In the genomic region with DNA sequence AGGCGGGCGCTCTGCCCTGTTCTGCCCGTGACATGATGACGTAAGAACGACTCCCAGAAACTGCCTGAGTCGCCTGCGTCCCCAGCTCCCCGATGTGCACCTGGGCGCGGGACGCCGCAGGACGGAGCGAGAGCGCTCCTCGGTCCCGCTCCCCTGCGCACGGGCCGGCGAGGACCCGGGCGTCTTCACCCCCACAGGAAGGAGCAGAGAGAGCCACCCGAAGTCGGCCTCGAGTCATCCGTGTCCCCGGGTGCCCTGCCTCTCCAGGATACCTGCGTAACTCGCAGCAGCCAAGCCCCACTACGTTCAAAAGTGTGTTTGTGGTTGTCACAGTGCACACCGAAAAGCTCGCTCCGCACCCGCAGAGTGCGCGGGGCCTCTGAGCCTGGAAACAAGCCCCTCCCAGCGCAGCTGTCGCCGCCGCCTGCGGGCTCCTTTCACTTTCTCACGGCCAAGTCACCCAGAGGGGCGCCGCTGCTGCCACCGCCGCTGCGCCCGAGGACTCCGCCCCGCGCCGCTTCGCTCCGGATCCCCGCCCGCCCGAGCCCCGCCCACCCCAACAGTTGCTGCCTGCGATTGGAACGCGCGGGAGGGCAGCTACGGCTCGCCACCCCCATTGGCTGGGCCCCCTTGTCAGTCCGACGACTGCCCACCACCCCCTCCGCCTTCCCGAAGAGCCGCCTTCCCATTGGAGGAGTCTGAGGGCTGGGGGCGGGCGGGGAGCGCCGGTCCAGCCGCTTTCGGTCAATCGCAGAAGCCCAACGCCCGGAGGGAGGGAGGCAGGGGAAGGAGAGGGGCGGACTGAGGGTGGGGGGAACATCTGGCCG, we compare ENCODE assay signal across 1 cellular context.
TF ChIP-seq lines count a peak whose summit lies in the region.

No MANE protein-coding gene starts in this region.

TF ChIP-seq in HepG2, 621 proteins besides CTCF, POLR2A, EP300 and RAD21 (continued from another document and continues in another):
- TF ChIP-seq ZNF281 (CRISPR knock-in tag; IDR thresholded peaks at IDR 0.05; ENCODE audit: borderline replicate concordance) (peak; percentile 19; the same call in 1 of the 2 replicates), ZNF773 (CRISPR knock-in tag; IDR thresholded peaks at IDR 0.05; ENCODE audit: borderline replicate concordance) (no peak), KLF12 (CRISPR knock-in tag; IDR thresholded peaks at IDR 0.05; ENCODE audit: borderline replicate concordance) (no peak), MED1 (CRISPR knock-in tag; IDR thresholded peaks at IDR 0.05) (peak; percentile 51; the same call in 1 of the 2 replicates), EHMT2 (IDR thresholded peaks at IDR 0.05; ENCODE audit: borderline replicate concordance, low read depth, low read length) (no peak), ZNF607 (CRISPR knock-in tag; IDR thresholded peaks at IDR 0.05; ENCODE audit: borderline replicate concordance) (no peak), AFF4 (CRISPR knock-in tag; IDR thresholded peaks at IDR 0.05) (no peak), KMT2B (CRISPR knock-in tag; IDR thresholded peaks at IDR 0.05) (no peak; the same call in 1 of the 2 replicates), RNF2 (conservative IDR thresholded peaks at IDR 0.05; ENCODE audit: low read depth) (0 out of 2 replicates have a peak, but pooled peaks have one; percentile 52), U2AF1 (optimal IDR thresholded peaks at IDR 0.05; ENCODE audit: low read depth, low read length) (no peak), TOPORS (CRISPR knock-in tag; IDR thresholded peaks at IDR 0.05) (no peak), GLI4 (CRISPR knock-in tag; IDR thresholded peaks at IDR 0.05; ENCODE audit: borderline replicate concordance) (peak; percentile 31; the same call in 1 of the 2 replicates), SNAPC2 (CRISPR knock-in tag; IDR thresholded peaks at IDR 0.05) (peak; percentile 40; the same call in 1 of the 2 replicates), ZNF547 (CRISPR knock-in tag; IDR thresholded peaks at IDR 0.05) (peak; percentile 62; the same call in 1 of the 2 replicates), RXRB (CRISPR knock-in tag; IDR thresholded peaks at IDR 0.05; ENCODE audit: borderline replicate concordance) (no peak), ZNF713 (CRISPR knock-in tag; IDR thresholded peaks at IDR 0.05) (no peak), RAD51 (IDR thresholded peaks at IDR 0.05; ENCODE audit: borderline replicate concordance) (no peak), SKI (IDR thresholded peaks at IDR 0.05; ENCODE audit: partially characterized antibody) (peak; percentile 23), ZNF230 (CRISPR knock-in tag; IDR thresholded peaks at IDR 0.05) (0 out of 2 replicates have a peak, but pooled peaks have one; percentile 67), FOXJ3 (CRISPR knock-in tag; IDR thresholded peaks at IDR 0.05; ENCODE audit: borderline replicate concordance) (no peak; the same call in 1 of the 2 replicates), MIXL1 (CRISPR knock-in tag; IDR thresholded peaks at IDR 0.05) (no peak), ZSCAN12 (CRISPR knock-in tag; IDR thresholded peaks at IDR 0.05) (no peak), ZNF180 (CRISPR knock-in tag; IDR thresholded peaks at IDR 0.05; ENCODE audit: borderline replicate concordance, low read depth) (no peak), ZNF12 (CRISPR knock-in tag; IDR thresholded peaks at IDR 0.05) (no peak), ZFAT (CRISPR knock-in tag; conservative IDR thresholded peaks at IDR 0.05) (no peak), FOXA1 (IDR thresholded peaks at IDR 0.05) (no peak), FOXA1 (CRISPR knock-in tag; IDR thresholded peaks at IDR 0.05) (no peak), XBP1 (CRISPR knock-in tag; IDR thresholded peaks at IDR 0.05) (no peak), ZNF446 (CRISPR knock-in tag; IDR thresholded peaks at IDR 0.05) (peak; percentile 4; the same call in 1 of the 2 replicates), ZNF720 (CRISPR knock-in tag; IDR thresholded peaks at IDR 0.05) (no peak), KLF6 (CRISPR knock-in tag; IDR thresholded peaks at IDR 0.05) (no peak), PRPF4 (IDR thresholded peaks at IDR 0.05; ENCODE audit: low read depth, low read length, poor library complexity, severe bottlenecking) (no peak), GATA4 (IDR thresholded peaks at IDR 0.05; ENCODE audit: borderline replicate concordance, low read depth) (0 out of 2 replicates have a peak, but pooled peaks have one; percentile 16), ZFP90 (CRISPR knock-in tag; IDR thresholded peaks at IDR 0.05; ENCODE audit: borderline replicate concordance) (no peak), KLF16 (CRISPR knock-in tag; IDR thresholded peaks at IDR 0.05) (no peak; a peak in 1 of 4 replicates), POLR2AphosphoS5 (IDR thresholded peaks at IDR 0.05; ENCODE audit: low read depth, low read length) (peak; percentile 63; the same call in 1 of the 2 replicates), ZSCAN22 (CRISPR knock-in tag; IDR thresholded peaks at IDR 0.05) (no peak), ZNF674 (CRISPR knock-in tag; IDR thresholded peaks at IDR 0.05; ENCODE audit: low read depth) (no peak), KAT2B (IDR thresholded peaks at IDR 0.05; ENCODE audit: borderline replicate concordance, low read depth, low read length) (no peak), MBD4 (IDR thresholded peaks at IDR 0.05; ENCODE audit: borderline replicate concordance, low read length) (no peak), WIZ (CRISPR knock-in tag; IDR thresholded peaks at IDR 0.05) (no peak), ZNF766 (CRISPR knock-in tag; IDR thresholded peaks at IDR 0.05; ENCODE audit: borderline replicate concordance) (no peak), ZNF780A (CRISPR knock-in tag; IDR thresholded peaks at IDR 0.05) (no peak), ZSCAN21 (CRISPR knock-in tag; IDR thresholded peaks at IDR 0.05; ENCODE audit: borderline replicate concordance) (0 out of 2 replicates have a peak, but pooled peaks have one; percentile 23), NR1H2 (CRISPR knock-in tag; IDR thresholded peaks at IDR 0.05; ENCODE audit: borderline replicate concordance, low read depth) (no peak), HIVEP1 (CRISPR knock-in tag; IDR thresholded peaks at IDR 0.05) (no peak), RFX5 (IDR thresholded peaks at IDR 0.05; ENCODE audit: low read depth, low read length) (no peak), ZNF629 (CRISPR knock-in tag; conservative IDR thresholded peaks at IDR 0.05) (no peak)
- TF ChIP-seq, protein P1, sequence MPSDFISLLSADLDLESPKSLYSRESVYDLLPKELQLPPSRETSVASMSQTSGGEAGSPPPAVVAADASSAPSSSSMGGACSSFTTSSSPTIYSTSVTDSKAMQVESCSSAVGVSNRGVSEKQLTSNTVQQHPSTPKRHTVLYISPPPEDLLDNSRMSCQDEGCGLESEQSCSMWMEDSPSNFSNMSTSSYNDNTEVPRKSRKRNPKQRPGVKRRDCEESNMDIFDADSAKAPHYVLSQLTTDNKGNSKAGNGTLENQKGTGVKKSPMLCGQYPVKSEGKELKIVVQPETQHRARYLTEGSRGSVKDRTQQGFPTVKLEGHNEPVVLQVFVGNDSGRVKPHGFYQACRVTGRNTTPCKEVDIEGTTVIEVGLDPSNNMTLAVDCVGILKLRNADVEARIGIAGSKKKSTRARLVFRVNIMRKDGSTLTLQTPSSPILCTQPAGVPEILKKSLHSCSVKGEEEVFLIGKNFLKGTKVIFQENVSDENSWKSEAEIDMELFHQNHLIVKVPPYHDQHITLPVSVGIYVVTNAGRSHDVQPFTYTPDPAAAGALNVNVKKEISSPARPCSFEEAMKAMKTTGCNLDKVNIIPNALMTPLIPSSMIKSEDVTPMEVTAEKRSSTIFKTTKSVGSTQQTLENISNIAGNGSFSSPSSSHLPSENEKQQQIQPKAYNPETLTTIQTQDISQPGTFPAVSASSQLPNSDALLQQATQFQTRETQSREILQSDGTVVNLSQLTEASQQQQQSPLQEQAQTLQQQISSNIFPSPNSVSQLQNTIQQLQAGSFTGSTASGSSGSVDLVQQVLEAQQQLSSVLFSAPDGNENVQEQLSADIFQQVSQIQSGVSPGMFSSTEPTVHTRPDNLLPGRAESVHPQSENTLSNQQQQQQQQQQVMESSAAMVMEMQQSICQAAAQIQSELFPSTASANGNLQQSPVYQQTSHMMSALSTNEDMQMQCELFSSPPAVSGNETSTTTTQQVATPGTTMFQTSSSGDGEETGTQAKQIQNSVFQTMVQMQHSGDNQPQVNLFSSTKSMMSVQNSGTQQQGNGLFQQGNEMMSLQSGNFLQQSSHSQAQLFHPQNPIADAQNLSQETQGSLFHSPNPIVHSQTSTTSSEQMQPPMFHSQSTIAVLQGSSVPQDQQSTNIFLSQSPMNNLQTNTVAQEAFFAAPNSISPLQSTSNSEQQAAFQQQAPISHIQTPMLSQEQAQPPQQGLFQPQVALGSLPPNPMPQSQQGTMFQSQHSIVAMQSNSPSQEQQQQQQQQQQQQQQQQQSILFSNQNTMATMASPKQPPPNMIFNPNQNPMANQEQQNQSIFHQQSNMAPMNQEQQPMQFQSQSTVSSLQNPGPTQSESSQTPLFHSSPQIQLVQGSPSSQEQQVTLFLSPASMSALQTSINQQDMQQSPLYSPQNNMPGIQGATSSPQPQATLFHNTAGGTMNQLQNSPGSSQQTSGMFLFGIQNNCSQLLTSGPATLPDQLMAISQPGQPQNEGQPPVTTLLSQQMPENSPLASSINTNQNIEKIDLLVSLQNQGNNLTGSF (CRISPR knock-in tag; IDR thresholded peaks at IDR 0.05), result peak; percentile 54; the same call in 1 of the 2 replicates
- TF ChIP-seq, protein P2, sequence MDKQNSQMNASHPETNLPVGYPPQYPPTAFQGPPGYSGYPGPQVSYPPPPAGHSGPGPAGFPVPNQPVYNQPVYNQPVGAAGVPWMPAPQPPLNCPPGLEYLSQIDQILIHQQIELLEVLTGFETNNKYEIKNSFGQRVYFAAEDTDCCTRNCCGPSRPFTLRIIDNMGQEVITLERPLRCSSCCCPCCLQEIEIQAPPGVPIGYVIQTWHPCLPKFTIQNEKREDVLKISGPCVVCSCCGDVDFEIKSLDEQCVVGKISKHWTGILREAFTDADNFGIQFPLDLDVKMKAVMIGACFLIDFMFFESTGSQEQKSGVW (CRISPR knock-in tag; IDR thresholded peaks at IDR 0.05; ENCODE audit: borderline replicate concordance), result no peak
- TF ChIP-seq, protein P3, sequence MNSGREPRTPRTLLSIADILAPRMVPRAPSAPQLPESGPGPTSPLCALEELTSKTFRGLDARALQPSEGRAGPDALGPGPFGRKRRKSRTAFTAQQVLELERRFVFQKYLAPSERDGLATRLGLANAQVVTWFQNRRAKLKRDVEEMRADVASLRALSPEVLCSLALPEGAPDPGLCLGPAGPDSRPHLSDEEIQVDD (CRISPR knock-in tag; IDR thresholded peaks at IDR 0.05; ENCODE audit: borderline replicate concordance), result no peak
- TF ChIP-seq, protein P4, sequence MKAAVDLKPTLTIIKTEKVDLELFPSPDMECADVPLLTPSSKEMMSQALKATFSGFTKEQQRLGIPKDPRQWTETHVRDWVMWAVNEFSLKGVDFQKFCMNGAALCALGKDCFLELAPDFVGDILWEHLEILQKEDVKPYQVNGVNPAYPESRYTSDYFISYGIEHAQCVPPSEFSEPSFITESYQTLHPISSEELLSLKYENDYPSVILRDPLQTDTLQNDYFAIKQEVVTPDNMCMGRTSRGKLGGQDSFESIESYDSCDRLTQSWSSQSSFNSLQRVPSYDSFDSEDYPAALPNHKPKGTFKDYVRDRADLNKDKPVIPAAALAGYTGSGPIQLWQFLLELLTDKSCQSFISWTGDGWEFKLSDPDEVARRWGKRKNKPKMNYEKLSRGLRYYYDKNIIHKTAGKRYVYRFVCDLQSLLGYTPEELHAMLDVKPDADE (CRISPR knock-in tag; IDR thresholded peaks at IDR 0.05), result no peak
- TF ChIP-seq, protein P5, sequence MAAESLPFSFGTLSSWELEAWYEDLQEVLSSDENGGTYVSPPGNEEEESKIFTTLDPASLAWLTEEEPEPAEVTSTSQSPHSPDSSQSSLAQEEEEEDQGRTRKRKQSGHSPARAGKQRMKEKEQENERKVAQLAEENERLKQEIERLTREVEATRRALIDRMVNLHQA (CRISPR knock-in tag; IDR thresholded peaks at IDR 0.05), result no peak
